ENCODE assay signal across 20 cellular contexts in genomic region chr17:1731194-1731506, GRCh38. TPM values are rescaled to one million over a fixed set of nuclear protein-coding genes. Genes with fewer than 3 reads are reported as not detected.
DNase-seq lines count a peak whose midpoint lies in the region; ATAC-seq and TF ChIP-seq lines count a peak whose summit lies in the region.
"Had no signal": no experiment of that assay in that cellular context is flagged by ENCODE, and none has a peak within 500 bp of the region (broad histone marks: within the 10 kb centered on the region; RNA-seq: fewer than 3 reads in every experiment).

No MANE protein-coding gene starts in this region.

- H3K36me3 Mint-ChIP-seq in activated CD8-positive, alpha-beta T cell treated with anti-CD3 and anti-CD28 coated beads, Interleukin-2, amount 10 ng/mL, durations not matched to agents 7 days and 5 days (ENCODE audit: low read depth), result peaks cover 23% of the 10 kb centered on the region

- H3K4me3 ChIP-seq in coronary artery (peak overlapping the region; percentile 55), upper lobe of right lung (no peak overlapping the region)
- H3K4me3 ChIP-seq: body of pancreas, MG63, SK-N-MC had no signal

- ATAC-seq in upper lobe of right lung, result no peak
- no peak for ATAC-seq in activated CD8-positive, alpha-beta T cell treated with anti-CD3 and anti-CD28 coated beads, Interleukin-2, amount 10 ng/mL, durations not matched to agents 7 days and 5 days
- ATAC-seq in GM21528 (IDR thresholded peaks at IDR 0.05; ENCODE audit: low FRiP score, unreplicated experiment), result no peak

- CTCF ChIA-PET in activated CD8-positive, alpha-beta T cell treated with anti-CD3 and anti-CD28 coated beads, Interleukin-2, amount 10 ng/mL, durations not matched to agents 7 days and 5 days (lab: Charles Lee), result interaction anchor here (1.4 kb wide), 1 partner anchor 10 kb away, joined by 5 read pairs; no protein-coding TSS in a partner anchor

- H3K4me1 ChIP-seq in upper lobe of right lung, result peaks cover 38% of the 10 kb centered on the region

- H3K36me3 ChIP-seq in upper lobe of right lung, result peaks cover 79% of the 10 kb centered on the region
- H3K36me3 ChIP-seq: MG63 had no signal

- H3K9me3 Mint-ChIP-seq in activated CD8-positive, alpha-beta T cell treated with anti-CD3 and anti-CD28 coated beads, Interleukin-2, amount 10 ng/mL, durations not matched to agents 7 days and 5 days (ENCODE audit: insufficient read depth), result no peaks in the 10 kb centered on the region
- H3K9me3 Mint-ChIP-seq: activated CD4-positive, alpha-beta T cell treated with anti-CD3 and anti-CD28 coated beads, Interleukin-2, amount 10 ng/mL, durations not matched to agents 7 days and 5 days; activated naive CD4-positive, alpha-beta T cell treated with anti-CD3 and anti-CD28 coated beads, Interleukin-2, amount 10 ng/mL, durations not matched to agents 7 days and 5 days; H9; stimulated activated naive CD8-positive, alpha-beta T cell treated with anti-CD3 and anti-CD28 coated beads, Interleukin-15, Interleukin-2, amounts not matched to agents 100 ng/mL and 50 ng/mL, for 24 hours had no signal

- H3K9me3 ChIP-seq in upper lobe of right lung, result no peaks in the 10 kb centered on the region
- H3K9me3 ChIP-seq: body of pancreas, MG63 had no signal

- H3K27me3 ChIP-seq in upper lobe of right lung, result no peaks in the 10 kb centered on the region
- H3K27me3 ChIP-seq: body of pancreas, MG63 had no signal

- H3K27me3 Mint-ChIP-seq in activated CD8-positive, alpha-beta T cell treated with anti-CD3 and anti-CD28 coated beads, Interleukin-2, amount 10 ng/mL, durations not matched to agents 7 days and 5 days (ENCODE audit: low read depth), result no peaks in the 10 kb centered on the region
- H3K27me3 Mint-ChIP-seq: activated CD4-positive, alpha-beta T cell treated with anti-CD3 and anti-CD28 coated beads, Interleukin-2, amount 10 ng/mL, durations not matched to agents 7 days and 5 days; activated naive CD4-positive, alpha-beta T cell treated with anti-CD3 and anti-CD28 coated beads, Interleukin-2, amount 10 ng/mL, durations not matched to agents 7 days and 5 days; stimulated activated naive CD8-positive, alpha-beta T cell treated with anti-CD3 and anti-CD28 coated beads, Interleukin-15, Interleukin-2, amounts not matched to agents 100 ng/mL and 50 ng/mL, for 24 hours had no signal

- POLR2A ChIA-PET in activated CD8-positive, alpha-beta T cell treated with anti-CD3 and anti-CD28 coated beads, Interleukin-2, amount 10 ng/mL, durations not matched to agents 7 days and 5 days (lab: Charles Lee), result interaction anchor here (0.7 kb wide), 1 partner anchor 64 kb away, joined by 5 read pairs; no protein-coding TSS in a partner anchor

- intact Hi-C loops in posterior vena cava (cut with DNase I) (no loop called here), upper lobe of right lung (cut with DNase I) (no loop called here)

- no peak overlapping the region for H3K4me3 Mint-ChIP-seq in activated CD8-positive, alpha-beta T cell treated with anti-CD3 and anti-CD28 coated beads, Interleukin-2, amount 10 ng/mL, durations not matched to agents 7 days and 5 days
- H3K4me3 Mint-ChIP-seq: activated CD4-positive, alpha-beta T cell treated with anti-CD3 and anti-CD28 coated beads, Interleukin-2, amount 10 ng/mL, durations not matched to agents 7 days and 5 days; activated naive CD4-positive, alpha-beta T cell treated with anti-CD3 and anti-CD28 coated beads, Interleukin-2, amount 10 ng/mL, durations not matched to agents 7 days and 5 days; H9; stimulated activated naive CD8-positive, alpha-beta T cell treated with anti-CD3 and anti-CD28 coated beads, Interleukin-15, Interleukin-2, amounts not matched to agents 100 ng/mL and 50 ng/mL, for 24 hours had no signal

- DNase-seq in coronary artery (ENCODE audit: low spot score) (no peak), posterior vena cava (ENCODE audit: low spot score) (peak; percentile 83), upper lobe of right lung (no peak), NCI-H524 (lab: John Stamatoyannopoulos, UW) (no peak)
- no peak for DNase-seq in activated CD8-positive, alpha-beta T cell treated with anti-CD3 and anti-CD28 coated beads, Interleukin-2, amount 10 ng/mL, durations not matched to agents 7 days and 5 days
- DNase-seq: activated CD4-positive, alpha-beta T cell treated with anti-CD3 and anti-CD28 coated beads, Interleukin-2, amount 10 ng/mL, durations not matched to agents 7 days and 5 days; activated naive CD4-positive, alpha-beta T cell treated with anti-CD3 and anti-CD28 coated beads, Interleukin-2, amount 10 ng/mL, durations not matched to agents 7 days and 5 days; activated T-cell treated with anti-CD3 and anti-CD28 coated beads for 4 hours; DMS153; H9; MG63; NCI-H1930; nucleus accumbens; stimulated activated CD4-positive, alpha-beta T cell treated with anti-CD3 and anti-CD28 coated beads, Interleukin-12 subunit alpha, Interleukin-12 subunit beta, amount 100 ng/mL, for 4 hours had no signal

- no peak overlapping the region for H3K27ac Mint-ChIP-seq in activated CD8-positive, alpha-beta T cell treated with anti-CD3 and anti-CD28 coated beads, Interleukin-2, amount 10 ng/mL, durations not matched to agents 7 days and 5 days
- H3K27ac Mint-ChIP-seq: activated CD4-positive, alpha-beta T cell treated with anti-CD3 and anti-CD28 coated beads, Interleukin-2, amount 10 ng/mL, durations not matched to agents 7 days and 5 days; activated naive CD4-positive, alpha-beta T cell treated with anti-CD3 and anti-CD28 coated beads, Interleukin-2, amount 10 ng/mL, durations not matched to agents 7 days and 5 days; H9; stimulated activated naive CD8-positive, alpha-beta T cell treated with anti-CD3 and anti-CD28 coated beads, Interleukin-15, Interleukin-2, amounts not matched to agents 100 ng/mL and 50 ng/mL, for 24 hours had no signal

- H3K27ac ChIP-seq in coronary artery, result peak overlapping the region; percentile 52 to 95
- peak overlapping the region; percentile 83 for H3K27ac ChIP-seq in upper lobe of right lung
- H3K27ac ChIP-seq: SK-N-MC had no signal

- TF ChIP-seq CTCF in coronary artery (IDR thresholded peaks at IDR 0.05) (no peak), upper lobe of right lung (IDR thresholded peaks at IDR 0.05) (no peak)

- peaks cover 24% of the 10 kb centered on the region for H3K4me1 Mint-ChIP-seq in activated CD8-positive, alpha-beta T cell treated with anti-CD3 and anti-CD28 coated beads, Interleukin-2, amount 10 ng/mL, durations not matched to agents 7 days and 5 days (ENCODE audit: low read depth)

TF ChIP-seq in PFSK-1, 5 proteins besides CTCF, POLR2A, EP300 and RAD21:
- no peak for TF ChIP-seq REST (IDR thresholded peaks at IDR 0.05; ENCODE audit: insufficient read depth in 1 of 2, low read depth in 2 of 2, low read length in 2 of 2)
- TF ChIP-seq FOXP2 (optimal IDR thresholded peaks at IDR 0.05; ENCODE audit: borderline replicate concordance, extremely low read depth, extremely low read length, insufficient read depth), result peak; percentile 83

RNA-seq across cellular contexts. Expression of gene WDR81, which starts 6.6 kb away (rescaled TPM):
- 47.8 TPM for polyA plus RNA-seq in PFSK-1 (2012; ENCODE audit: insufficient read length, low read depth)
- total RNA-seq in posterior vena cava, result 10 to 100 TPM; 26.3 to 30.8 TPM
- 43.9 TPM for total RNA-seq in upper lobe of right lung
- total RNA-seq in activated CD8-positive, alpha-beta T cell treated with anti-CD3 and anti-CD28 coated beads, Interleukin-2, amount 10 ng/mL, durations not matched to agents 7 days and 5 days, result 10 to 100 TPM; 29.4 to 30.8 TPM

RNA-seq across cellular contexts. Expression of gene SERPINF2, which starts 11.5 kb away (rescaled TPM):
- 1.1 TPM for polyA plus RNA-seq in PFSK-1 (2012; ENCODE audit: insufficient read length, low read depth)
- total RNA-seq in posterior vena cava (10 to 100 TPM; 40.7 to 41.7 TPM), upper lobe of right lung (21.6 TPM)
- under 1 TPM; 0.16 to 0.31 TPM for total RNA-seq in activated CD8-positive, alpha-beta T cell treated with anti-CD3 and anti-CD28 coated beads, Interleukin-2, amount 10 ng/mL, durations not matched to agents 7 days and 5 days
- total RNA-seq: NCI-H460 had no signal

RNA-seq across cellular contexts. Expression of gene TLCD2, which starts 21.0 kb away (rescaled TPM):
- 1.4 TPM for polyA plus RNA-seq in PFSK-1 (2012; ENCODE audit: insufficient read length, low read depth)
- total RNA-seq in posterior vena cava (1 to 10 TPM; 7.6 to 8.2 TPM), upper lobe of right lung (12.7 TPM)
- total RNA-seq in activated CD8-positive, alpha-beta T cell treated with anti-CD3 and anti-CD28 coated beads, Interleukin-2, amount 10 ng/mL, durations not matched to agents 7 days and 5 days, result under 1 TPM in 1 of 2 experiments, not detected in 1; 0.13 TPM

RNA-seq across cellular contexts. Expression of gene SERPINF1, which starts 30.7 kb away (rescaled TPM):
- 1,439 TPM for polyA plus RNA-seq in PFSK-1 (2012; ENCODE audit: insufficient read length, low read depth)
- 1,000 to 10,000 TPM in 1 of 2 donors, 100 to 1,000 TPM in 1; 710 to 1,223 TPM for total RNA-seq in posterior vena cava
- 119 TPM for total RNA-seq in upper lobe of right lung
- total RNA-seq in activated CD8-positive, alpha-beta T cell treated with anti-CD3 and anti-CD28 coated beads, Interleukin-2, amount 10 ng/mL, durations not matched to agents 7 days and 5 days, result 1 to 10 TPM; 3.9 to 6.0 TPM
- total RNA-seq: NCI-H460 had no signal

RNA-seq across cellular contexts. Expression of gene PRPF8, which starts 46.5 kb away (rescaled TPM):
- 613 TPM for polyA plus RNA-seq in PFSK-1 (2012; ENCODE audit: insufficient read length, low read depth)
- 100 to 1,000 TPM; 173 to 190 TPM for total RNA-seq in posterior vena cava
- 263 TPM for total RNA-seq in upper lobe of right lung
- total RNA-seq in activated CD8-positive, alpha-beta T cell treated with anti-CD3 and anti-CD28 coated beads, Interleukin-2, amount 10 ng/mL, durations not matched to agents 7 days and 5 days, result 100 to 1,000 TPM; 309 to 321 TPM

Comparison
In these comparisons a context has a peak if more than half of its experiments do, and no peak if none do; other contexts are left out.
1. RNA of gene SERPINF2, which starts 11.5 kb away (total RNA-seq): 40.7 to 41.7 TPM in posterior vena cava and 21.6 TPM in upper lobe of right lung (single experiment); 0.16 to 0.31 TPM in activated CD8-positive, alpha-beta T cell treated with anti-CD3 and anti-CD28 coated beads, Interleukin-2, amount 10 ng/mL, durations not matched to agents 7 days and 5 days; every median in the first group is over 10 times any median in the second.
2. RNA of gene TLCD2, which starts 21.0 kb away (total RNA-seq): 12.7 TPM in upper lobe of right lung (single experiment) and 7.6 to 8.2 TPM in posterior vena cava; 0.13 TPM in activated CD8-positive, alpha-beta T cell treated with anti-CD3 and anti-CD28 coated beads, Interleukin-2, amount 10 ng/mL, durations not matched to agents 7 days and 5 days; every median in the first group is over 4 times any median in the second.